9 cellular contexts compared by ENCODE assay signal in genomic region chr22:41367039-41367679, GRCh38. TPM values are rescaled to one million over a fixed set of nuclear protein-coding genes. Genes with fewer than 3 reads are reported as not detected.
A peak's percentile ranks its signal among the peaks of the same experiment; 100 is the strongest.
DNase-seq lines count a peak whose midpoint lies in the region; ATAC-seq, FAIRE-seq and TF ChIP-seq lines count a peak whose summit lies in the region.
"Had no signal": no experiment of that assay in that cellular context is flagged by ENCODE, and none has a peak within 500 bp of the region (broad histone marks: within the 10 kb centered on the region; RNA-seq: fewer than 3 reads in every experiment).

No MANE protein-coding gene starts in this region.

- no peaks in the 10 kb centered on the region for H3K36me3 Mint-ChIP-seq in glutamatergic neuron (ENCODE audit: unreplicated experiment)
- H3K36me3 Mint-ChIP-seq in osteocyte (ENCODE audit: unreplicated experiment), result no peaks in the 10 kb centered on the region

- no peak for FAIRE-seq in A549 (lab: Jason Lieb, UNC)
- FAIRE-seq: colon had no signal

- H3K9ac ChIP-seq in GM23248, result no peak overlapping the region
- H3K9ac ChIP-seq in adipocyte (ENCODE audit: low read length), result peak overlapping the region; percentile 56

- peaks cover 26% of the 10 kb centered on the region; the same call in 1 of the 2 replicates for H3F3A ChIP-seq in GM23248 (ENCODE audit: insufficient read depth)

- H4K20me1 ChIP-seq in GM23248 (ENCODE audit: insufficient read depth), result no peaks in the 10 kb centered on the region

- H2AFZ ChIP-seq in GM23248, result peak overlapping the region; percentile 46; the same call in 1 of the 2 replicates

- H3K27ac Mint-ChIP-seq in glutamatergic neuron (ENCODE audit: unreplicated experiment) (peak overlapping the region; percentile 67), osteocyte (ENCODE audit: unreplicated experiment) (no peak overlapping the region)

- CTCF ChIA-PET in A549 (lab: Yijun Ruan, JAX), result interaction anchor here (0.8 to 1.1 kb wide), 2 partner anchors 8 to 22 kb away, joined by 3 read pairs; no protein-coding TSS in a partner anchor

- peak overlapping the region in 1 of 2 experiments; percentile 67; a peak in 3 of 6 replicates for H3K27ac ChIP-seq in A549
- H3K27ac ChIP-seq in GM23248, result no peak overlapping the region

- no peaks in the 10 kb centered on the region for H3K27me3 ChIP-seq in GM23248 (replicated peaks; ENCODE audit: insufficient read depth)
- peaks cover 11% of the 10 kb centered on the region for H3K27me3 ChIP-seq in adipocyte (replicated peaks; ENCODE audit: control insufficient read depth, insufficient read depth, low read length)

- 31% methylated on average over 4 of the region's 21 CpGs for WGBS in A549 (ENCODE audit: missing lambda C conversion rate)
- WGBS in GM23248 (ENCODE audit: low coverage in 1 of 2, low lambda C conversion rate in 2 of 2, missing lambda C conversion rate in 2 of 2), 2 experiments, result 1 to 2% methylated on average over 16 to 21 of the region's 21 CpGs

- H3K4me3 ChIP-seq in A549 (no peak overlapping the region), GM23248 (peak overlapping the region; percentile 41), adipocyte (ENCODE audit: low read length) (peak overlapping the region; percentile 49)

- H3K27me3 Mint-ChIP-seq in glutamatergic neuron (ENCODE audit: unreplicated experiment) (peaks cover 7% of the 10 kb centered on the region), osteocyte (ENCODE audit: unreplicated experiment) (peaks cover 4% of the 10 kb centered on the region)

- H3K79me2 ChIP-seq in GM23248 (ENCODE audit: insufficient read depth), result no peaks in the 10 kb centered on the region

- no peaks in the 10 kb centered on the region for H3K9me2 ChIP-seq in GM23248 (ENCODE audit: insufficient read depth)

- H3K9me3 ChIP-seq in A549 (no peaks in the 10 kb centered on the region), GM23248 (ENCODE audit: low read depth) (no peaks in the 10 kb centered on the region), adipocyte (ENCODE audit: control insufficient read depth, low read length) (no peaks in the 10 kb centered on the region)

- DNase-seq in A549 (ENCODE audit: low read depth in 1 of 2, low spot score in 1 of 2) (peak; percentile 38 to 57), GM23248 (peak; percentile 93), NCI-H446 (lab: John Stamatoyannopoulos, UW) (peak; percentile 84 to 97), adipocyte (ENCODE audit: low read depth) (peak; percentile 94), glutamatergic neuron (peak; percentile 69), osteocyte (ENCODE audit: extremely low spot score, unreplicated experiment) (peak; percentile 97)

- H3K9me3 Mint-ChIP-seq in glutamatergic neuron (ENCODE audit: unreplicated experiment) (peaks cover 10% of the 10 kb centered on the region), osteocyte (ENCODE audit: unreplicated experiment) (no peaks in the 10 kb centered on the region)

- H3K4me1 Mint-ChIP-seq in glutamatergic neuron (ENCODE audit: low read depth, unreplicated experiment) (peaks cover 27% of the 10 kb centered on the region), osteocyte (ENCODE audit: unreplicated experiment) (peaks cover 14% of the 10 kb centered on the region)

- ATAC-seq in A549 (peak; percentile 72 to 84), HG03457 (IDR thresholded peaks at IDR 0.05; ENCODE audit: unreplicated experiment) (no peak), GM21367 (IDR thresholded peaks at IDR 0.05; ENCODE audit: unreplicated experiment) (no peak)

- H3K4me2 ChIP-seq in A549 (peak overlapping the region; percentile 37), GM23248 (ENCODE audit: unreplicated experiment) (peak overlapping the region; percentile 82)

- no peak overlapping the region for H3K4me3 Mint-ChIP-seq in glutamatergic neuron (ENCODE audit: unreplicated experiment)
- no peak overlapping the region for H3K4me3 Mint-ChIP-seq in osteocyte (ENCODE audit: unreplicated experiment)

- TF ChIP-seq CTCF in A549 (IDR thresholded peaks at IDR 0.05) (no peak), glutamatergic neuron (IDR thresholded peaks at IDR 0.05; ENCODE audit: partially characterized antibody, unreplicated experiment) (no peak), osteocyte (IDR thresholded peaks at IDR 0.05) (no peak)

- H3K36me3 ChIP-seq in GM23248 (ENCODE audit: low read depth), result no peaks in the 10 kb centered on the region
- no peaks in the 10 kb centered on the region for H3K36me3 ChIP-seq in adipocyte (ENCODE audit: control insufficient read depth, insufficient read depth, low read length, severe bottlenecking)

- no peak for TF ChIP-seq POLR2A in A549 (IDR thresholded peaks at IDR 0.05; ENCODE audit: low read length)

- H3K4me1 ChIP-seq in A549 (peaks cover 8% of the 10 kb centered on the region; the same call in 2 of the 3 replicates), GM23248 (ENCODE audit: insufficient read depth) (peaks cover 10% of the 10 kb centered on the region), adipocyte (ENCODE audit: control insufficient read depth, insufficient read depth, low read length) (peaks cover 15% of the 10 kb centered on the region)

- no peak for TF ChIP-seq EP300 in A549 (IDR thresholded peaks at IDR 0.05)

- in situ Hi-C loops in GM23248 (cut with MboI), result no loop called here

- no peak for TF ChIP-seq RAD21 in A549 (conservative IDR thresholded peaks at IDR 0.05 in 1 of 2, IDR thresholded peaks at IDR 0.05 in 1 of 2)

- POLR2A ChIA-PET in A549 (lab: Yijun Ruan, JAX), result interaction anchor here (1.3 kb wide), 1 partner anchor 14 kb away, joined by 7 read pairs; the partner anchor contains the start of gene TEF

TF ChIP-seq in A549, 52 proteins besides CTCF, POLR2A, EP300 and RAD21:
- TF ChIP-seq E2F6 (IDR thresholded peaks at IDR 0.05; ENCODE audit: borderline replicate concordance, low read depth), result 0 out of 2 replicates have a peak, but pooled peaks have one; percentile 29
- peak; percentile 91 for TF ChIP-seq USF2 (IDR thresholded peaks at IDR 0.05)
- TF ChIP-seq TFCP2L1 (CRISPR knock-in tag; IDR thresholded peaks at IDR 0.05), result no peak
- TF ChIP-seq MAX (IDR thresholded peaks at IDR 0.05), result peak; percentile 72

RNA-seq across cellular contexts. Expression of gene TEF, which starts 14.6 kb away (rescaled TPM):
- 2.8 and 4.3 TPM in 2 replicates for polyA plus RNA-seq in A549 (2011; rRNA removed)
- polyA plus RNA-seq in A549 (2012; cell fraction: cytosol; rRNA removed), result 0.83 and 1.6 TPM in 2 replicates
- 1.2 and 1.3 TPM in 2 replicates for polyA plus RNA-seq in A549 (2012; cell fraction: nucleus; rRNA removed)
- 1.1 to 1.7 TPM (median 1.4 TPM) in 3 replicates for polyA plus RNA-seq in A549 (2017; fragmentation: RNase III; extraction: RNeasy Plus Mini Kit Qiagen cat#74134 plus additional on column Dnase treatment)
- 7.7 and 14.6 TPM in 2 replicates for polyA minus RNA-seq in A549 (2011; rRNA and poly(A)+ RNA removed)
- 4.2 and 4.6 TPM in 2 replicates for total RNA-seq in GM23248 (2014; rRNA removed; shearing (Covaris generic))
- polyA plus RNA-seq in GM23248 (2016; fragmentation: Nextera tagmentation; extraction: Ambion mirVana), result 2.2 and 2.8 TPM in 2 replicates
- 13.9 TPM for total RNA-seq in glutamatergic neuron (ENCODE audit: unreplicated experiment)
- total RNA-seq in osteocyte, result 5.7 and 6.8 TPM in 2 replicates

Comparison
In these comparisons a context has a peak if more than half of its experiments do, and no peak if none do; other contexts are left out.
1. ATAC-seq: peak in A549 (2 of 2); none in HG03457 (single experiment) and GM21367 (single experiment).
2. Peak in every context shown above with its lines, with median percentiles within 50 percentile points of each other: DNase-seq.